In genomic region chr19:16087404-16087803, GRCh38 we compare ENCODE assay signal across 10 cellular contexts. TPM values are rescaled to one million over a fixed set of nuclear protein-coding genes. Genes with fewer than 3 reads are reported as not detected.
DNase-seq lines count a peak whose midpoint lies in the region; ATAC-seq, FAIRE-seq and TF ChIP-seq lines count a peak whose summit lies in the region.
"Not testable (repeated sequence)": the region's sequence is repeated elsewhere in the genome, so short reads cannot be mapped to it uniquely, and the experiment has no call there.
"Had no signal": no experiment of that assay in that cellular context is flagged by ENCODE, and none has a peak within 500 bp of the region (broad histone marks: within the 10 kb centered on the region; RNA-seq: fewer than 3 reads in every experiment).

No MANE protein-coding gene starts in this region.

- peak overlapping the region; percentile 74 for H3K9ac ChIP-seq in Loucy (ENCODE audit: low read depth, low read length, poor library complexity, severe bottlenecking)
- H3K9ac ChIP-seq in endodermal cell (ENCODE audit: extremely low read depth, low read length, poor library complexity, severe bottlenecking); kidney (ENCODE audit: low read length in 2 of 2): not testable (repeated sequence)

- not testable (repeated sequence) for FAIRE-seq in kidney (lab: Jason Lieb, UNC)

- H3K27ac Mint-ChIP-seq in Caco-2 (ENCODE audit: unreplicated experiment) (peak overlapping the region; percentile 91), endodermal cell (peak overlapping the region; percentile 89), nephron progenitor cell (peak overlapping the region; percentile 25)
- peak overlapping the region; percentile 60 for H3K27ac Mint-ChIP-seq in activated naive CD4-positive, alpha-beta T cell treated with anti-CD3 and anti-CD28 coated beads, Interleukin-2, amount 10 ng/mL, durations not matched to agents 7 days and 5 days

- not testable (repeated sequence) for H3K9me3 ChIP-seq in Caco-2; Loucy (ENCODE audit: insufficient read depth, low read depth, low read length); endodermal cell (ENCODE audit: control insufficient read depth, low read length); kidney (ENCODE audit: control insufficient read depth in 1 of 2, low read length in 2 of 2); stomach; upper lobe of left lung

- H3K4me1 ChIP-seq in Caco-2 (peaks cover 41% of the 10 kb centered on the region), Loucy (ENCODE audit: insufficient read depth, low read length, poor library complexity, severe bottlenecking) (peaks cover 51% of the 10 kb centered on the region), stomach (peaks cover 27 to 86% (median 48%) of the 10 kb centered on the region in 4 donors), upper lobe of left lung (peaks cover 50 to 77% (median 62%) of the 10 kb centered on the region in 4 donors)
- not testable (repeated sequence) for H3K4me1 ChIP-seq in endodermal cell (ENCODE audit: control insufficient read depth, insufficient read depth, low read length); kidney (ENCODE audit: control insufficient read depth in 1 of 2, insufficient read depth in 1 of 2, low read depth in 1 of 2, low read length in 2 of 2)

- H3K4me1 Mint-ChIP-seq in Caco-2 (ENCODE audit: low read depth, unreplicated experiment) (peaks cover 19% of the 10 kb centered on the region), nephron progenitor cell (peaks cover 26% of the 10 kb centered on the region)
- H3K4me1 Mint-ChIP-seq in activated naive CD4-positive, alpha-beta T cell treated with anti-CD3 and anti-CD28 coated beads, Interleukin-2, amount 10 ng/mL, durations not matched to agents 7 days and 5 days = peaks cover 62% of the 10 kb centered on the region
- not testable (repeated sequence) for H3K4me1 Mint-ChIP-seq in endodermal cell

- POLR2A ChIA-PET in Caco-2 (lab: Charles Lee) = not testable (repeated sequence)

- TF ChIP-seq POLR2A in stomach (IDR thresholded peaks at IDR 0.05); upper lobe of left lung (IDR thresholded peaks at IDR 0.05): not testable (repeated sequence)

- intact Hi-C loops in Caco-2 (cut with micrococcal nuclease; ENCODE audit: unreplicated experiment); kidney (cut with DNase I); stomach (cut with DNase I; ENCODE audit: low total_unique reads): not testable (repeated sequence)

- not testable (repeated sequence) for H3K9me2 ChIP-seq in Loucy (replicated peaks; ENCODE audit: low read depth, low read length)

- H2AFZ ChIP-seq in Loucy (ENCODE audit: low read length) = not testable (repeated sequence)

- H3K27me3 Mint-ChIP-seq in Caco-2 (ENCODE audit: insufficient read depth, unreplicated experiment); activated naive CD4-positive, alpha-beta T cell treated with anti-CD3 and anti-CD28 coated beads, Interleukin-2, amount 10 ng/mL, durations not matched to agents 7 days and 5 days; endodermal cell (ENCODE audit: insufficient read depth); nephron progenitor cell (ENCODE audit: low read depth, poor library complexity): not testable (repeated sequence)

- CTCF ChIA-PET in Caco-2 (lab: Charles Lee) = not testable (repeated sequence)
- CTCF ChIA-PET in activated naive CD4-positive, alpha-beta T cell treated with anti-CD3 and anti-CD28 coated beads, Interleukin-2, amount 10 ng/mL, durations not matched to agents 7 days and 5 days (lab: Charles Lee) = interaction anchor here (1.1 to 1.5 kb wide), 2 partner anchors 17 to 46 kb away, joined by 4 to 13 read pairs; no protein-coding TSS in a partner anchor

- BruUV-seq in Caco-2 (replicated peaks; lab: Mats Ljungman, UMichigan) = not testable (repeated sequence)

- H3F3A ChIP-seq in Loucy (ENCODE audit: low read depth) = not testable (repeated sequence)

- not testable (repeated sequence) for DNase-seq in Caco-2; activated naive CD4-positive, alpha-beta T cell treated with anti-CD3 and anti-CD28 coated beads, Interleukin-2, amount 10 ng/mL, durations not matched to agents 7 days and 5 days; endodermal cell; nephron progenitor cell; stomach; upper lobe of left lung
- DNase-seq in kidney = peak; percentile 30

- not testable (repeated sequence) for H3K27me3 ChIP-seq in Caco-2 (replicated peaks; ENCODE audit: control insufficient read depth, insufficient read depth, low read length); Loucy (ENCODE audit: insufficient read depth, low read length, poor library complexity, severe bottlenecking); endodermal cell (ENCODE audit: control insufficient read depth, insufficient read depth, low read length, poor library complexity, severe bottlenecking); stomach; upper lobe of left lung

- H3K79me2 ChIP-seq in Loucy (ENCODE audit: insufficient read depth, low read length) = peaks cover 99% of the 10 kb centered on the region

- H4K20me1 ChIP-seq in Loucy (ENCODE audit: insufficient read depth, low read length, poor library complexity, severe bottlenecking) = peaks cover 90% of the 10 kb centered on the region

- 89 to 98% methylated on average over 11 of the region's 11 CpGs for WGBS in endodermal cell (ENCODE audit: insufficient coverage in 1 of 2, insufficient read length in 1 of 2), 2 experiments
- WGBS in stomach, 5 donors = 65 to 74% (median 67%) methylated on average over 11 of the region's 11 CpGs
- 73 to 84% methylated on average over 11 of the region's 11 CpGs for WGBS in upper lobe of left lung, 2 donors

- ATAC-seq in upper lobe of left lung (ENCODE audit: low FRiP score in 2 of 2) = not testable (repeated sequence)

- H3K36me3 ChIP-seq in Caco-2 (ENCODE audit: control insufficient read depth, insufficient read depth, low read length) = not testable (repeated sequence)
- H3K36me3 ChIP-seq in Loucy (ENCODE audit: insufficient read depth, low read length) = peaks cover 100% of the 10 kb centered on the region
- H3K36me3 ChIP-seq in endodermal cell (ENCODE audit: control insufficient read depth, insufficient read depth, low read length) = peaks cover 98% of the 10 kb centered on the region
- H3K36me3 ChIP-seq in kidney (ENCODE audit: control insufficient read depth in 1 of 2, insufficient read depth in 2 of 2, low read length in 2 of 2) = peaks cover 21 to 26% of the 10 kb centered on the region in 2 donors
- H3K36me3 ChIP-seq in stomach = peaks cover 99 to 100% (median 100%) of the 10 kb centered on the region in 4 donors
- H3K36me3 ChIP-seq in upper lobe of left lung = peaks cover 26 to 100% (median 92%) of the 10 kb centered on the region in 4 donors

- TF ChIP-seq CTCF in Caco-2 (IDR thresholded peaks at IDR 0.05; ENCODE audit: insufficient read depth in 1 of 2, low read depth in 1 of 2, low read length in 1 of 2, severe bottlenecking in 1 of 2, unreplicated experiment in 1 of 2); Loucy (conservative IDR thresholded peaks at IDR 0.05; ENCODE audit: low read length); endodermal cell (conservative IDR thresholded peaks at IDR 0.05); kidney (IDR thresholded peaks at IDR 0.05; ENCODE audit: borderline replicate concordance, extremely low read depth, insufficient read depth); nephron progenitor cell (IDR thresholded peaks at IDR 0.05); stomach (IDR thresholded peaks at IDR 0.05); upper lobe of left lung (IDR thresholded peaks at IDR 0.05): not testable (repeated sequence)

- not testable (repeated sequence) for H3K27ac ChIP-seq in endodermal cell (ENCODE audit: low read depth, low read length); kidney (ENCODE audit: low read depth in 2 of 2, low read length in 2 of 2)
- H3K27ac ChIP-seq in stomach (peak overlapping the region in 4 of 5 donors; percentile 61 to 100 (median 76)), upper lobe of left lung (peak overlapping the region; percentile 68 to 77 (median 73))

- H3K36me3 Mint-ChIP-seq in Caco-2 (ENCODE audit: insufficient read depth, unreplicated experiment) (peaks cover 100% of the 10 kb centered on the region), endodermal cell (ENCODE audit: low read depth) (peaks cover 87% of the 10 kb centered on the region), nephron progenitor cell (ENCODE audit: low read depth) (peaks cover 85% of the 10 kb centered on the region)
- peaks cover 73% of the 10 kb centered on the region for H3K36me3 Mint-ChIP-seq in activated naive CD4-positive, alpha-beta T cell treated with anti-CD3 and anti-CD28 coated beads, Interleukin-2, amount 10 ng/mL, durations not matched to agents 7 days and 5 days

- H3K9me3 Mint-ChIP-seq in Caco-2 (ENCODE audit: unreplicated experiment); activated naive CD4-positive, alpha-beta T cell treated with anti-CD3 and anti-CD28 coated beads, Interleukin-2, amount 10 ng/mL, durations not matched to agents 7 days and 5 days; endodermal cell; nephron progenitor cell: not testable (repeated sequence)

- H3K4me3 ChIP-seq in Caco-2 (ENCODE audit: low read depth, low read length); Loucy (ENCODE audit: low read length, poor library complexity, severe bottlenecking); endodermal cell (ENCODE audit: low read length); kidney (ENCODE audit: low read length in 2 of 2); stomach; upper lobe of left lung: not testable (repeated sequence)

- not testable (repeated sequence) for H3K4me3 Mint-ChIP-seq in Caco-2 (ENCODE audit: unreplicated experiment); activated naive CD4-positive, alpha-beta T cell treated with anti-CD3 and anti-CD28 coated beads, Interleukin-2, amount 10 ng/mL, durations not matched to agents 7 days and 5 days; endodermal cell; nephron progenitor cell

- TF ChIP-seq EP300 in stomach (IDR thresholded peaks at IDR 0.05); upper lobe of left lung (IDR thresholded peaks at IDR 0.05): not testable (repeated sequence)

- peak overlapping the region; percentile 88 for H3K4me2 ChIP-seq in Loucy (ENCODE audit: low read depth, low read length, poor library complexity, severe bottlenecking)

RNA-seq across cellular contexts. Expression of gene TPM4, which starts 11.1 kb away (rescaled TPM):
- total RNA-seq in Caco-2 (2022) (368 and 392 TPM in 2 replicates), endodermal cell (100 to 1,000 TPM; 387 to 437 TPM), kidney (273 TPM), stomach (100 to 1,000 TPM; 167 to 609 (median 275) TPM), upper lobe of left lung (100 to 1,000 TPM; 258 to 569 (median 392) TPM)
- polyA plus RNA-seq in endodermal cell (2013, experiment 1 of 2) = 485 TPM
- polyA plus RNA-seq in endodermal cell (2013, experiment 2 of 2) = 534 TPM
- polyA plus RNA-seq in kidney (ENCODE audit: insufficient read depth, low read depth, low replicate concordance) (132 TPM), stomach (100 to 1,000 TPM; 185 to 475 (median 427) TPM)

RNA-seq across cellular contexts. Expression of gene RAB8A, which starts 24.3 kb away (rescaled TPM):
- 108 and 129 TPM in 2 replicates for total RNA-seq in Caco-2 (2022)
- total RNA-seq in endodermal cell = 10 to 100 TPM; 67.7 to 86.0 TPM
- 50.9 TPM for polyA plus RNA-seq in endodermal cell (2013, experiment 1 of 2)
- polyA plus RNA-seq in endodermal cell (2013, experiment 2 of 2) = 49.3 TPM
- total RNA-seq in kidney = 75.6 TPM
- polyA plus RNA-seq in kidney (ENCODE audit: insufficient read depth, low read depth, low replicate concordance) = 38.5 TPM
- 10 to 100 TPM in 3 of 5 donors, 1 to 10 TPM in 2; 1.8 to 49.4 (median 11.2) TPM for total RNA-seq in stomach
- 10 to 100 TPM; 25.4 to 63.4 (median 39.4) TPM for polyA plus RNA-seq in stomach
- total RNA-seq in upper lobe of left lung = 100 to 1,000 TPM in 1 of 6 donors, 10 to 100 TPM in 5; 29.3 to 117 (median 60.6) TPM

RNA-seq across cellular contexts. Expression of gene HSH2D, which starts 56.1 kb away (rescaled TPM):
- 0.23 and 0.35 TPM in 2 replicates for total RNA-seq in Caco-2 (2022)
- total RNA-seq in endodermal cell = under 1 TPM; 0.66 to 0.68 TPM
- polyA plus RNA-seq in endodermal cell (2013, experiment 1 of 2) = 0.14 TPM
- not detected for polyA plus RNA-seq in endodermal cell (2013, experiment 2 of 2)
- total RNA-seq in kidney = 7.7 TPM
- 0.41 TPM for polyA plus RNA-seq in kidney (ENCODE audit: insufficient read depth, low read depth, low replicate concordance)
- 10 to 100 TPM in 3 of 5 donors, 1 to 10 TPM in 2; 6.2 to 24.5 (median 10.6) TPM for total RNA-seq in stomach
- polyA plus RNA-seq in stomach = 10 to 100 TPM in 1 of 3 donors, 1 to 10 TPM in 2; 8.2 to 17.7 (median 8.2) TPM
- 10 to 100 TPM in 2 of 6 donors, 1 to 10 TPM in 4; 5.9 to 12.6 (median 8.2) TPM for total RNA-seq in upper lobe of left lung
- total RNA-seq: LHCN-M2 had no signal
- polyA plus RNA-seq: BJ had no signal

Comparison
In these comparisons a context has a peak if more than half of its experiments do, and no peak if none do; other contexts are left out.
1. H3K27ac Mint-ChIP-seq: peak in every context shown above with its lines; median percentile 91 in Caco-2; 89 in endodermal cell; 60 in activated naive CD4-positive, alpha-beta T cell treated with anti-CD3 and anti-CD28 coated beads, Interleukin-2, amount 10 ng/mL, durations not matched to agents 7 days and 5 days; 25 in nephron progenitor cell.